In the genomic region with DNA sequence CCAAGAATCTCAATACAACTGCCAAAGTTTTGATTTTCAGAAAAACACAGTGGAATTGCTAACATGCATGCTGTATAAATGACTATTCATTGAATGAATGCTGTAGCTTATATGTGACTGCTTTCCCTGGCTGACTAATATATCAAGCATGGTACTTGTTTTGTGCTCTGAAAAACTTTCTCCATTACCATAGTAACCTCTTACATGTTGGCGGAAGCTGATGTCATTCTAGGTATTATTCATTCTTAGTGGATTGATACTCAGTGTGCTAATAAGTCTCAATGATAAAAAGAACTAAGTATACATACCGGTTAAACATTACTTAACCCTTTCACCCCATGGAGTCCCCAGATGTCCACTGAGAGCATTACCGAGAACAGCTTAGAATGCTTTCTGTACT, we compare ENCODE assay signal across 12 cellular contexts.
DNase-seq lines count a peak whose midpoint lies in the region; ATAC-seq and TF ChIP-seq lines count a peak whose summit lies in the region.
"Had no signal": no experiment of that assay in that cellular context is flagged by ENCODE, and none has a peak within 500 bp of the region (broad histone marks: within the 10 kb centered on the region; RNA-seq: fewer than 3 reads in every experiment).

No MANE protein-coding gene starts in this region.

- TF ChIP-seq CTCF in smooth muscle cell (IDR thresholded peaks at IDR 0.05; ENCODE audit: borderline replicate concordance, insufficient read depth, poor library complexity, severe bottlenecking) (no peak), gastrocnemius medialis (IDR thresholded peaks at IDR 0.05 in 4 of 5, conservative IDR thresholded peaks at IDR 0.05 in 1 of 5) (no peak)

- H4K20me1 ChIP-seq in smooth muscle cell (ENCODE audit: low read depth), result no peaks in the 10 kb centered on the region

- WGBS in smooth muscle cell (ENCODE audit: low lambda C conversion rate), result 64% methylated on average over 3 of the region's 3 CpGs

- peak; percentile 8 for DNase-seq in NCI-H1105 treated with DMSO at 0.1 percent for 48 hours (lab: John Stamatoyannopoulos, UW)
- DNase-seq in NCI-H1105 (lab: John Stamatoyannopoulos, UW), result no peak
- peak; percentile 12 for DNase-seq in HT-29 (ENCODE audit: low spot score)
- DNase-seq in epithelial cell of prostate (ENCODE audit: low read depth, low spot score), result peak; percentile 46
- DNase-seq in smooth muscle cell (lab: John Stamatoyannopoulos, UW; ENCODE audit: unreplicated experiment), result no peak
- DNase-seq in gastrocnemius medialis, result no peak
- DNase-seq in hypothalamus (lab: John Stamatoyannopoulos, UW), result no peak
- DNase-seq: SHP77 treated with DMSO at 0.1 percent for 48 hours had no signal

- H3K4me2 ChIP-seq in smooth muscle cell, result peak overlapping the region; percentile 52

- H3K36me3 ChIP-seq in smooth muscle cell (ENCODE audit: low read depth) (no peaks in the 10 kb centered on the region), gastrocnemius medialis (no peaks in the 10 kb centered on the region)
- H3K36me3 ChIP-seq: gastroesophageal sphincter, neutrophil had no signal

- intact Hi-C loops in gastrocnemius medialis (cut with DNase I; ENCODE audit: low total_unique reads), result no loop called here

- no peaks in the 10 kb centered on the region for H3K4me1 ChIP-seq in smooth muscle cell (ENCODE audit: low read depth)
- H3K4me1 ChIP-seq in gastrocnemius medialis, result no peaks in the 10 kb centered on the region
- H3K4me1 ChIP-seq: gastroesophageal sphincter had no signal

- ATAC-seq in gastrocnemius medialis (no peak), GM21526 (IDR thresholded peaks at IDR 0.05; ENCODE audit: low FRiP score, unreplicated experiment) (no peak)
- ATAC-seq: gastroesophageal sphincter had no signal

- no peaks in the 10 kb centered on the region for H3K79me2 ChIP-seq in smooth muscle cell (ENCODE audit: low read depth)

- H3K4me3 ChIP-seq in smooth muscle cell (no peak overlapping the region), gastrocnemius medialis (no peak overlapping the region)
- H3K4me3 ChIP-seq: gastroesophageal sphincter had no signal

- in situ Hi-C loops in gastrocnemius medialis (cut with MboI; ENCODE audit: low sequenced_read_pairs in 4 of 4), result no loop called here

- peak overlapping the region; percentile 20 for H3K27ac ChIP-seq in epithelial cell of prostate
- H3K27ac ChIP-seq in smooth muscle cell (ENCODE audit: low read depth), result peak overlapping the region; percentile 67
- no peak overlapping the region for H3K27ac ChIP-seq in gastrocnemius medialis
- H3K27ac ChIP-seq: 22Rv1, gastroesophageal sphincter, neutrophil had no signal

- no peak overlapping the region for H2AFZ ChIP-seq in smooth muscle cell (ENCODE audit: low read depth)

- H3K9ac ChIP-seq in smooth muscle cell (ENCODE audit: low read depth), result peak overlapping the region; percentile 49

- TF ChIP-seq POLR2A in gastrocnemius medialis (IDR thresholded peaks at IDR 0.05), result no peak

- H3K9me3 ChIP-seq in smooth muscle cell (replicated peaks; ENCODE audit: low read depth) (no peaks in the 10 kb centered on the region), gastrocnemius medialis (no peaks in the 10 kb centered on the region)
- H3K9me3 ChIP-seq: gastroesophageal sphincter, neutrophil had no signal

- no peaks in the 10 kb centered on the region for H3F3A ChIP-seq in smooth muscle cell (ENCODE audit: low read depth)

- no peaks in the 10 kb centered on the region for H3K27me3 ChIP-seq in smooth muscle cell (ENCODE audit: low read depth)
- H3K27me3 ChIP-seq in gastrocnemius medialis, result no peaks in the 10 kb centered on the region
- H3K27me3 ChIP-seq: gastroesophageal sphincter, neutrophil had no signal

Comparison
In these comparisons a context has a peak if more than half of its experiments do, and no peak if none do; other contexts are left out.
1. DNase-seq: peak in NCI-H1105 treated with DMSO at 0.1 percent for 48 hours (single experiment), HT-29 (single experiment) and epithelial cell of prostate (single experiment); none in NCI-H1105 (single experiment), smooth muscle cell (single experiment), gastrocnemius medialis (0 of 2) and hypothalamus (0 of 51).
2. H3K27ac ChIP-seq: peak in epithelial cell of prostate (single experiment) and smooth muscle cell (single experiment); none in gastrocnemius medialis (0 of 4).